In the genomic region with DNA sequence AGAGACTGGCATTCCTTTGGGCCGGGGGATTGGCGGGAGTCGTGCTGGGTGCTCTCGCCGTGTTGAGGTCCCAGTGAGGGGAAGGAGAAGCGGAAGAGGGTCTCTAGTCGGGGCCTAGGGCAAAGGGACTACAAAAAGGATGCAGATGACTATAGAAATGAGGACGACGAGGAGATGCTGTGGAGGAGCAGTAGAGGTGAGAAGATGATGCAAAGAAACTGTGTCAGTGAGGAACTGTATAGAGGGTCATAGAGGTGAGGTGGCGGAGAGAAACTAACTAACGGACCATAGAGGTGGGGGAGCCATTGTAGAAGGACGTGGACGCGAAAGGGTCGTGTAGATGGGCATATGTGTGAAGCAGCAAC, we compare ENCODE assay signal across 8 cellular contexts. TPM values are rescaled to one million over a fixed set of nuclear protein-coding genes. Genes with fewer than 3 reads are reported as not detected.
A peak's percentile ranks its signal among the peaks of the same experiment; 100 is the strongest.
DNase-seq lines count a peak whose midpoint lies in the region; ATAC-seq, FAIRE-seq and TF ChIP-seq lines count a peak whose summit lies in the region.

No MANE protein-coding gene starts in this region.

- H3K4me1 ChIP-seq in ES-I3 (ENCODE audit: insufficient read depth, low read length) (peaks cover 5% of the 10 kb centered on the region; the same call in 1 of the 2 replicates), MM.1S (ENCODE audit: low read length) (peaks cover 21% of the 10 kb centered on the region), endodermal cell (ENCODE audit: control insufficient read depth, insufficient read depth, low read length) (no peaks in the 10 kb centered on the region), pancreas (peaks cover 7 to 27% (median 14%) of the 10 kb centered on the region in 3 donors)

- DNase-seq in MM.1S (peak; percentile 5), endodermal cell (no peak), pancreas (no peak), UCSD-AML1 (lab: John Stamatoyannopoulos, UW; ENCODE audit: unreplicated experiment) (no peak), AG08395 (ENCODE audit: low spot score) (no peak), frontal cortex (ENCODE audit: low spot score in 2 of 2) (no peak), OCI-M1 (lab: John Stamatoyannopoulos, UW) (no peak)

- ATAC-seq in pancreas = no peak

- H3K27ac ChIP-seq in MM.1S (ENCODE audit: low read length) (peak overlapping the region; percentile 67; the same call in 1 of the 2 replicates), endodermal cell (ENCODE audit: low read depth, low read length) (no peak overlapping the region), pancreas (peak overlapping the region in 2 of 4 donors; percentile 35 to 70)

- no peaks in the 10 kb centered on the region for H3K9me3 Mint-ChIP-seq in endodermal cell

- no peaks in the 10 kb centered on the region for H3K9me3 ChIP-seq in ES-I3 (ENCODE audit: control insufficient read depth, insufficient read depth, low read length)
- H3K9me3 ChIP-seq in MM.1S (replicated peaks; ENCODE audit: insufficient read depth, low read length) = no peaks in the 10 kb centered on the region
- no peaks in the 10 kb centered on the region for H3K9me3 ChIP-seq in endodermal cell (ENCODE audit: control insufficient read depth, low read length)
- no peaks in the 10 kb centered on the region for H3K9me3 ChIP-seq in pancreas

- H3K36me3 Mint-ChIP-seq in endodermal cell (ENCODE audit: low read depth) = peaks cover 39% of the 10 kb centered on the region

- H3K4me2 ChIP-seq in MM.1S (ENCODE audit: low read depth, low read length) = peak overlapping the region; percentile 99

- no peaks in the 10 kb centered on the region for H3K9me2 ChIP-seq in MM.1S (replicated peaks; ENCODE audit: insufficient read depth, low read length)

- H2AFZ ChIP-seq in MM.1S (ENCODE audit: low read length) = peak overlapping the region; percentile 100

- intact Hi-C loops in pancreas (cut with DNase I) = no loop called here

- H3F3A ChIP-seq in MM.1S (ENCODE audit: insufficient read depth, low read length) = 0 out of 2 replicates have a peak, but pooled peaks cover 4% of the 10 kb centered on the region

- peak overlapping the region; percentile 100 for H3K4me3 ChIP-seq in MM.1S (ENCODE audit: low read length)
- H3K4me3 ChIP-seq in endodermal cell (ENCODE audit: low read length) = peak overlapping the region; percentile 92
- peak overlapping the region; percentile 74 to 96 (median 84) for H3K4me3 ChIP-seq in pancreas

- no peak for TF ChIP-seq CTCF in MM.1S (IDR thresholded peaks at IDR 0.05; ENCODE audit: low read length)
- TF ChIP-seq CTCF in endodermal cell (conservative IDR thresholded peaks at IDR 0.05) = no peak
- no peak for TF ChIP-seq CTCF in pancreas (IDR thresholded peaks at IDR 0.05)

- H3K27me3 Mint-ChIP-seq in endodermal cell (ENCODE audit: insufficient read depth) = no peaks in the 10 kb centered on the region

- 0 to 1% methylated on average over 10 to 15 of the region's 15 CpGs for WGBS in endodermal cell (ENCODE audit: insufficient coverage in 1 of 2, insufficient read length in 1 of 2), 2 experiments
- 2 to 4% methylated on average over 15 of the region's 15 CpGs for WGBS in pancreas, 2 donors

- H3K4me3 Mint-ChIP-seq in endodermal cell = peak overlapping the region; percentile 93

- FAIRE-seq in pancreas (lab: Jason Lieb, UNC) (no peak), frontal cortex (lab: Jason Lieb, UNC) (no peak)

- H3K27ac Mint-ChIP-seq in endodermal cell = peak overlapping the region; percentile 93

- H3K36me3 ChIP-seq in ES-I3 (ENCODE audit: insufficient read depth, low read length) (peaks cover 20% of the 10 kb centered on the region), MM.1S (replicated peaks; ENCODE audit: insufficient read depth, low read length) (peaks cover 8% of the 10 kb centered on the region; the same call in 1 of the 2 replicates), endodermal cell (ENCODE audit: control insufficient read depth, insufficient read depth, low read length) (peaks cover 38% of the 10 kb centered on the region), pancreas (peaks cover 0 to 3% (median 0%) of the 10 kb centered on the region in 3 donors)

- H3K9ac ChIP-seq in ES-I3 (ENCODE audit: low read depth, low read length) = peak overlapping the region; percentile 100
- peak overlapping the region; percentile 83 for H3K9ac ChIP-seq in MM.1S (ENCODE audit: low read length)
- H3K9ac ChIP-seq in endodermal cell (ENCODE audit: extremely low read depth, low read length, poor library complexity, severe bottlenecking) = peak overlapping the region; percentile 60

- H4K20me1 ChIP-seq in MM.1S (ENCODE audit: insufficient read depth, low read length) = no peaks in the 10 kb centered on the region

- peaks cover 58% of the 10 kb centered on the region for H3K79me2 ChIP-seq in MM.1S (ENCODE audit: low read length)

- no peaks in the 10 kb centered on the region for H3K27me3 ChIP-seq in MM.1S (replicated peaks; ENCODE audit: insufficient read depth, low read length)
- no peaks in the 10 kb centered on the region for H3K27me3 ChIP-seq in endodermal cell (ENCODE audit: control insufficient read depth, insufficient read depth, low read length, poor library complexity, severe bottlenecking)
- H3K27me3 ChIP-seq in pancreas = no peaks in the 10 kb centered on the region

- peaks cover 9% of the 10 kb centered on the region for H3K4me1 Mint-ChIP-seq in endodermal cell

RNA-seq across cellular contexts. Expression of a gene that starts 0.3 kb away (rescaled TPM):
- total RNA-seq in endodermal cell (10 to 100 TPM; 11.2 to 15.1 TPM), pancreas (1 to 10 TPM; 1.7 to 5.4 (median 3.8) TPM), frontal cortex (6.5 TPM)
- polyA plus RNA-seq in endodermal cell (2013, experiment 1 of 2) = 13.7 TPM
- polyA plus RNA-seq in endodermal cell (2013, experiment 2 of 2) = 11.1 TPM
- 1 to 10 TPM; 3.1 to 3.2 TPM for polyA plus RNA-seq in pancreas

RNA-seq across cellular contexts. Expression of a gene that starts 0.4 kb away (rescaled TPM):
- total RNA-seq in endodermal cell (10 to 100 TPM; 68.9 to 72.8 TPM), pancreas (10 to 100 TPM; 31.0 to 49.3 (median 36.2) TPM), frontal cortex (35.5 TPM)
- polyA plus RNA-seq in endodermal cell (2013, experiment 1 of 2) = 85.0 TPM
- polyA plus RNA-seq in endodermal cell (2013, experiment 2 of 2) = 76.2 TPM
- polyA plus RNA-seq in pancreas = 10 to 100 TPM; 67.7 to 93.5 TPM

RNA-seq across cellular contexts. Expression of a gene that starts 11.9 kb away (rescaled TPM):
- total RNA-seq in endodermal cell (10 to 100 TPM; 76.8 to 85.9 TPM), pancreas (10 to 100 TPM; 10.5 to 26.5 (median 14.4) TPM), frontal cortex (15.5 TPM)
- polyA plus RNA-seq in endodermal cell (2013, experiment 1 of 2) = 81.0 TPM
- polyA plus RNA-seq in endodermal cell (2013, experiment 2 of 2) = 75.3 TPM
- polyA plus RNA-seq in pancreas = 10 to 100 TPM; 41.1 to 52.2 TPM

RNA-seq across cellular contexts. Expression of a gene that starts 18.4 kb away (rescaled TPM):
- 10 to 100 TPM; 20.1 to 36.6 TPM for total RNA-seq in endodermal cell
- 17.0 TPM for polyA plus RNA-seq in endodermal cell (2013, experiment 1 of 2)
- polyA plus RNA-seq in endodermal cell (2013, experiment 2 of 2) = 13.1 TPM
- total RNA-seq in pancreas = 10 to 100 TPM in 3 of 6 donors, 1 to 10 TPM in 3; 8.7 to 17.2 (median 12.5) TPM
- polyA plus RNA-seq in pancreas = 10 to 100 TPM; 33.8 to 36.4 TPM
- total RNA-seq in frontal cortex = 6.5 TPM

RNA-seq across cellular contexts. Expression of a gene that starts 43.3 kb away (rescaled TPM):
- total RNA-seq in endodermal cell (1 to 10 TPM in 1 of 2 donors, under 1 TPM in 1; 0.49 to 1.1 TPM), pancreas (under 1 TPM; 0.18 to 0.49 (median 0.27) TPM), frontal cortex (10.2 TPM)
- 0.53 TPM for polyA plus RNA-seq in endodermal cell (2013, experiment 1 of 2)
- polyA plus RNA-seq in endodermal cell (2013, experiment 2 of 2) = 0.50 TPM
- under 1 TPM; 0.89 to 0.99 TPM for polyA plus RNA-seq in pancreas
